ENCODE assay signal across 29 cellular contexts in genomic region chr22:21010426-21011113, GRCh38. TPM values are rescaled to one million over a fixed set of nuclear protein-coding genes. Genes with fewer than 3 reads are reported as not detected.
"Had no signal": no experiment of that assay in that cellular context is flagged by ENCODE, and none has a peak within 500 bp of the region (broad histone marks: within the 10 kb centered on the region; RNA-seq: fewer than 3 reads in every experiment).

No MANE protein-coding gene starts in this region.

- H3K36me3 ChIP-seq: adrenal gland, Peyer's patch had no signal

- H3K27me3 ChIP-seq: adrenal gland, Peyer's patch, SJCRH30 had no signal

- H3K27ac Mint-ChIP-seq: activated CD8-positive, alpha-beta T cell treated with anti-CD3 and anti-CD28 coated beads, Interleukin-2, amount 10 ng/mL, durations not matched to agents 7 days and 5 days; activated naive CD8-positive, alpha-beta T cell treated with anti-CD3 and anti-CD28 coated beads, Interleukin-2, amount 10 ng/mL, durations not matched to agents 7 days and 5 days had no signal

- H3K4me3 Mint-ChIP-seq: activated CD8-positive, alpha-beta T cell treated with anti-CD3 and anti-CD28 coated beads, Interleukin-2, amount 10 ng/mL, durations not matched to agents 7 days and 5 days; activated naive CD8-positive, alpha-beta T cell treated with anti-CD3 and anti-CD28 coated beads, Interleukin-2, amount 10 ng/mL, durations not matched to agents 7 days and 5 days had no signal

- H3K27ac ChIP-seq: adrenal gland, KMS-11, Peyer's patch, RWPE1, SJCRH30, VCaP had no signal

- H3K4me2 ChIP-seq: KMS-11, SK-N-SH had no signal

- H3K9ac ChIP-seq: KMS-11, SK-N-SH had no signal

- H3K4me3 ChIP-seq: adrenal gland, Peyer's patch, SJCRH30 had no signal

- DNase-seq: activated CD4-positive, alpha-beta T cell treated with anti-CD3 and anti-CD28 coated beads for 4 hours; activated CD4-positive, alpha-beta T cell treated with anti-CD3 and anti-CD28 coated beads, Interleukin-2, amount 50 U/mL, for 4 hours; activated CD8-positive, alpha-beta memory T cell treated with anti-CD3 and anti-CD28 coated beads, Interleukin-2, amount 50 U/mL, for 48 hours; activated CD8-positive, alpha-beta T cell treated with anti-CD3 and anti-CD28 coated beads, Interleukin-2, amount 10 ng/mL, durations not matched to agents 7 days and 5 days; activated naive CD4-positive, alpha-beta T cell treated with anti-CD3 and anti-CD28 coated beads, Interleukin-2, amount 50 U/mL, for 16 hours; activated naive CD8-positive, alpha-beta T cell treated with anti-CD3 and anti-CD28 coated beads, Interleukin-2, amount 10 ng/mL, durations not matched to agents 7 days and 5 days; activated T-cell treated with anti-CD3 and anti-CD28 coated beads, Interleukin-2, amount 50 U/mL, for 1 hour; adrenal gland; anterior cingulate cortex; MV-4-11; NCI-H1092 treated with DMSO at 0.1 percent for 48 hours; NCI-H1417 treated with DMSO at 0.1 percent for 48 hours; NCI-H1694; NCI-H2029; NCI-H345; NCI-H510A; NCI-H526 treated with DMSO at 0.1 percent for 48 hours; NK-92 treated with Interleukin-12 subunit alpha and Interleukin-12 subunit beta, amount 100 ng/mL, for 24 hours; Peyer's patch; Right ventricle myocardium superior; SJCRH30; SK-N-SH; T-helper 1 cell had no signal

- ATAC-seq: activated CD8-positive, alpha-beta T cell treated with anti-CD3 and anti-CD28 coated beads, Interleukin-2, amount 10 ng/mL, durations not matched to agents 7 days and 5 days had no signal

- H3K9me3 Mint-ChIP-seq: activated naive CD8-positive, alpha-beta T cell treated with anti-CD3 and anti-CD28 coated beads, Interleukin-2, amount 10 ng/mL, durations not matched to agents 7 days and 5 days had no signal

- H3K36me3 Mint-ChIP-seq: activated naive CD8-positive, alpha-beta T cell treated with anti-CD3 and anti-CD28 coated beads, Interleukin-2, amount 10 ng/mL, durations not matched to agents 7 days and 5 days had no signal

- H3K9me3 ChIP-seq: adrenal gland, Peyer's patch, SJCRH30, SK-N-SH had no signal

RNA-seq across cellular contexts. Expression of gene SLC7A4, which starts 21.8 kb away (rescaled TPM):
- total RNA-seq: cardiac septum; MCF 10A; SJCRH30; T-helper 2 cell treated with Interferon-gamma antibody and Interleukin-4, amounts not matched to agents 100 ng/mL and 5 ng/mL, for 36 hours had no signal

RNA-seq across cellular contexts. Expression of gene LRRC74B, which starts 35.2 kb away (rescaled TPM):
- total RNA-seq: activated CD8-positive, alpha-beta T cell treated with anti-CD3 and anti-CD28 coated beads, Interleukin-2, amount 10 ng/mL, durations not matched to agents 7 days and 5 days; activated naive CD8-positive, alpha-beta T cell treated with anti-CD3 and anti-CD28 coated beads, Interleukin-2, amount 10 ng/mL, durations not matched to agents 7 days and 5 days; cardiac septum; MCF 10A; Peyer's patch; Right ventricle myocardium superior; SJCRH30; T-helper 2 cell treated with Interferon-gamma antibody and Interleukin-4, amounts not matched to agents 100 ng/mL and 5 ng/mL, for 36 hours had no signal
